Comparison of ENCODE assay signal across 11 cellular contexts in genomic region chr17:41422586-41422985, GRCh38. TPM values are rescaled to one million over a fixed set of nuclear protein-coding genes. Genes with fewer than 3 reads are reported as not detected.
"Had no signal": no experiment of that assay in that cellular context is flagged by ENCODE, and none has a peak within 500 bp of the region (broad histone marks: within the 10 kb centered on the region; RNA-seq: fewer than 3 reads in every experiment).

No MANE protein-coding gene starts in this region.

RNA-seq across cellular contexts. Expression of gene KRT37, which starts 1.8 kb away (rescaled TPM):
- total RNA-seq: OCI-LY7, PC-9, Peyer's patch, Right ventricle myocardium inferior, Right ventricle myocardium superior, RPMI7951, SJCRH30, SJSA1, SK-MEL-5 had no signal
- polyA plus RNA-seq: SK-N-SH had no signal

RNA-seq across cellular contexts. Expression of gene KRT38, which starts 18.2 kb away (rescaled TPM):
- total RNA-seq: OCI-LY7, PC-3, PC-9, Peyer's patch, Right ventricle myocardium inferior, Right ventricle myocardium superior, RPMI7951, SJCRH30, SJSA1, SK-MEL-5 had no signal
- polyA plus RNA-seq: SK-N-SH had no signal

RNA-seq across cellular contexts. Expression of gene KRT31, which starts 25.2 kb away (rescaled TPM):
- total RNA-seq: OCI-LY7, PC-3, PC-9, Peyer's patch, Right ventricle myocardium inferior, Right ventricle myocardium superior, RPMI7951, SJCRH30, SJSA1, SK-MEL-5 had no signal

RNA-seq across cellular contexts. Expression of gene KRT34, which starts 40.5 kb away (rescaled TPM):
- total RNA-seq: OCI-LY7, Peyer's patch, Right ventricle myocardium inferior, Right ventricle myocardium superior, RPMI7951, SK-MEL-5 had no signal

RNA-seq across cellular contexts. Expression of gene KRT32, which starts 44.6 kb away (rescaled TPM):
- total RNA-seq: OCI-LY7, PC-9, Peyer's patch, Right ventricle myocardium inferior, Right ventricle myocardium superior, RPMI7951, SJCRH30, SJSA1, SK-MEL-5 had no signal
- polyA plus RNA-seq: SK-N-SH had no signal
